7 cellular contexts compared by ENCODE assay signal in genomic region chr2:66433945-66434678, GRCh38. TPM values are rescaled to one million over a fixed set of nuclear protein-coding genes. Genes with fewer than 3 reads are reported as not detected.
DNase-seq lines count a peak whose midpoint lies in the region; ATAC-seq, FAIRE-seq and TF ChIP-seq lines count a peak whose summit lies in the region.

No MANE protein-coding gene starts in this region.

- TF ChIP-seq POLR2A in K562 (conservative IDR thresholded peaks at IDR 0.05) = no peak

- no peak overlapping the region for H3K27ac ChIP-seq in K562 (ENCODE audit: extremely low read depth, low read depth, low read length)

- H3K9ac ChIP-seq in K562 (ENCODE audit: insufficient read depth in 1 of 2, low read depth in 2 of 2, low read length in 2 of 2) (peak overlapping the region; percentile 70 to 91), iPS-15b (ENCODE audit: low read depth, low read length) (peak overlapping the region; percentile 47)

- H3K4me3 ChIP-seq in HFF-Myc (replicated peaks; ENCODE audit: low read depth, low read length) = peak overlapping the region; percentile 83
- peak overlapping the region; percentile 50 for H3K4me3 ChIP-seq in K562
- H3K4me3 ChIP-seq in iPS-15b (ENCODE audit: low read depth, low read length) = peak overlapping the region; percentile 74

- TF ChIP-seq RAD21 in K562 (CRISPR knock-in tag; conservative IDR thresholded peaks at IDR 0.05 in 1 of 2, IDR thresholded peaks at IDR 0.05 in 1 of 2) = no peak

- peak; percentile 70 for ATAC-seq in K562

- POLR2A ChIA-PET in K562 (lab: Yijun Ruan, JAX) = interaction anchor here (0.5 to 1.0 kb wide), 4 partner anchors 18 to 1376 kb away, joined by 3 to 4 read pairs (median 3); no protein-coding TSS in a partner anchor

- no TSS peak for BruUV-seq in K562 (replicated peaks; lab: Mats Ljungman, UMichigan)

- intact Hi-C loops in K562 (cut with micrococcal nuclease) = loop anchor here (2.0 to 10.0 kb wide), 3 partner anchors 63 to 1403 kb away; no protein-coding TSS in a partner anchor

- TF ChIP-seq EP300 in K562 (IDR thresholded peaks at IDR 0.05; ENCODE audit: low read length) = no peak

- no peak for TF ChIP-seq CTCF in HFF-Myc (IDR thresholded peaks at IDR 0.05; ENCODE audit: low read depth, low read length, missing control alignments)
- no peak for TF ChIP-seq CTCF in K562 (IDR thresholded peaks at IDR 0.05 in 2 of 3, conservative IDR thresholded peaks at IDR 0.05 in 1 of 3; ENCODE audit: insufficient read depth in 2 of 3, low read depth in 1 of 3, low read length in 3 of 3)

- DNase-seq in DMS79 treated with DMSO at 0.1 percent for 48 hours (lab: John Stamatoyannopoulos, UW) (peak; percentile 78), HFF-Myc (ENCODE audit: extremely low read depth, low read depth) (no peak), NCI-H226 (peak; percentile 30), K562 (ENCODE audit: extremely low read depth in 1 of 4, low spot score in 3 of 4) (peak; percentile 39 to 52 (median 42)), retina (peak; percentile 83), cerebellar nuclear complex (lab: John Stamatoyannopoulos, UW) (no peak)

- H3K9me1 ChIP-seq in K562 (ENCODE audit: control insufficient read depth, insufficient read depth, low read length) = no peaks in the 10 kb centered on the region

- H3K4me2 ChIP-seq in K562 (ENCODE audit: insufficient read depth, low read length) = peak overlapping the region; percentile 82

- in situ Hi-C loops in K562 (cut with MboI) = no loop called here

- H3K27me3 ChIP-seq in K562 (ENCODE audit: control insufficient read depth in 2 of 2, insufficient read depth in 2 of 2, low read length in 2 of 2) = no peaks in the 10 kb centered on the region
- H3K27me3 ChIP-seq in iPS-15b (ENCODE audit: control insufficient read depth, insufficient read depth, low read length) = peaks cover 96% of the 10 kb centered on the region

- no peak for FAIRE-seq in K562 (lab: Jason Lieb, UNC)

- H3K79me2 ChIP-seq in K562 (ENCODE audit: control insufficient read depth, insufficient read depth, low read length) = peaks cover 16% of the 10 kb centered on the region; the same call in 2 of the 3 replicates

- CTCF ChIA-PET in K562 (lab: Yijun Ruan, JAX; ENCODE audit: low intra/inter-chr PET ratio) = interaction anchor here (0.8 kb wide), 1 partner anchor 144 kb away, joined by 3 read pairs; no protein-coding TSS in a partner anchor

- peak overlapping the region; percentile 96 for H2AFZ ChIP-seq in K562 (ENCODE audit: low read depth, low read length)

- H3K36me3 ChIP-seq in K562 (ENCODE audit: control insufficient read depth, insufficient read depth, low read length) (peaks cover 8% of the 10 kb centered on the region; the same call in 2 of the 3 replicates), iPS-15b (ENCODE audit: control insufficient read depth, insufficient read depth, low read length) (no peaks in the 10 kb centered on the region)

- H3K4me1 ChIP-seq in K562 (replicated peaks in 1 of 2; ENCODE audit: control insufficient read depth in 2 of 2, insufficient read depth in 2 of 2, low read length in 2 of 2) = peaks cover 0 to 28% of the 10 kb centered on the region in 2 experiments; a peak in 3 of 5 replicates
- H3K4me1 ChIP-seq in iPS-15b (ENCODE audit: control insufficient read depth, insufficient read depth, low read length) = peaks cover 19% of the 10 kb centered on the region

- H3K9me3 ChIP-seq in K562 (replicated peaks; ENCODE audit: control insufficient read depth, insufficient read depth, low read depth, low read length) (no peaks in the 10 kb centered on the region), iPS-15b (ENCODE audit: control insufficient read depth, insufficient read depth, low read length) (no peaks in the 10 kb centered on the region)

- under 1% methylated on average over 52 of the region's 61 CpGs for WGBS in K562 (ENCODE audit: insufficient coverage, low coverage, missing lambda C conversion rate)

- H4K20me1 ChIP-seq in K562 (replicated peaks; ENCODE audit: control insufficient read depth, insufficient read depth, low read length) = no peaks in the 10 kb centered on the region

TF ChIP-seq in K562, 482 proteins besides CTCF, POLR2A, EP300 and RAD21:
- peak; percentile 16; the same call in 1 of the 2 replicates for TF ChIP-seq ZFX (CRISPR knock-in tag; IDR thresholded peaks at IDR 0.05)
- peak; percentile 8; the same call in 1 of the 2 replicates for TF ChIP-seq RBFOX2 (IDR thresholded peaks at IDR 0.05; ENCODE audit: low read depth, low read length)
- peak in 1 of 2 experiments; percentile 67 for TF ChIP-seq E2F6 (IDR thresholded peaks at IDR 0.05; ENCODE audit: borderline replicate concordance in 1 of 2, extremely low read depth in 1 of 2, insufficient read depth in 1 of 2, insufficient read length in 1 of 2, low read depth in 1 of 2, low read length in 1 of 2, poor library complexity in 1 of 2, severe bottlenecking in 1 of 2)
- TF ChIP-seq ZNF436 (CRISPR knock-in tag; IDR thresholded peaks at IDR 0.05) = no peak
- TF ChIP-seq ZNF766 (CRISPR knock-in tag; conservative IDR thresholded peaks at IDR 0.05) = peak; percentile 73; the same call in 1 of the 2 replicates
- TF ChIP-seq PHB2 (IDR thresholded peaks at IDR 0.05; ENCODE audit: low read depth) = no peak
- no peak for TF ChIP-seq ZC3H8 (IDR thresholded peaks at IDR 0.05)
- TF ChIP-seq HDAC6 (IDR thresholded peaks at IDR 0.05; ENCODE audit: low read depth, low read length) = peak; percentile 98
- TF ChIP-seq NFYB (IDR thresholded peaks at IDR 0.05; ENCODE audit: extremely low read depth, insufficient read length) = no peak
- TF ChIP-seq RBBP5 (IDR thresholded peaks at IDR 0.05; ENCODE audit: borderline replicate concordance, insufficient read depth, low read length, poor library complexity, severe bottlenecking) = peak; percentile 29
- TF ChIP-seq, protein P1, sequence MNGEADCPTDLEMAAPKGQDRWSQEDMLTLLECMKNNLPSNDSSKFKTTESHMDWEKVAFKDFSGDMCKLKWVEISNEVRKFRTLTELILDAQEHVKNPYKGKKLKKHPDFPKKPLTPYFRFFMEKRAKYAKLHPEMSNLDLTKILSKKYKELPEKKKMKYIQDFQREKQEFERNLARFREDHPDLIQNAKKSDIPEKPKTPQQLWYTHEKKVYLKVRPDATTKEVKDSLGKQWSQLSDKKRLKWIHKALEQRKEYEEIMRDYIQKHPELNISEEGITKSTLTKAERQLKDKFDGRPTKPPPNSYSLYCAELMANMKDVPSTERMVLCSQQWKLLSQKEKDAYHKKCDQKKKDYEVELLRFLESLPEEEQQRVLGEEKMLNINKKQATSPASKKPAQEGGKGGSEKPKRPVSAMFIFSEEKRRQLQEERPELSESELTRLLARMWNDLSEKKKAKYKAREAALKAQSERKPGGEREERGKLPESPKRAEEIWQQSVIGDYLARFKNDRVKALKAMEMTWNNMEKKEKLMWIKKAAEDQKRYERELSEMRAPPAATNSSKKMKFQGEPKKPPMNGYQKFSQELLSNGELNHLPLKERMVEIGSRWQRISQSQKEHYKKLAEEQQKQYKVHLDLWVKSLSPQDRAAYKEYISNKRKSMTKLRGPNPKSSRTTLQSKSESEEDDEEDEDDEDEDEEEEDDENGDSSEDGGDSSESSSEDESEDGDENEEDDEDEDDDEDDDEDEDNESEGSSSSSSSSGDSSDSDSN (IDR thresholded peaks at IDR 0.05; ENCODE audit: borderline replicate concordance in 1 of 2, low read depth in 2 of 2, low read length in 2 of 2) = peak; percentile 24 to 66; a peak in 3 of 4 replicates
- TF ChIP-seq SIN3B (IDR thresholded peaks at IDR 0.05; ENCODE audit: low read depth) = 0 out of 2 replicates have a peak, but pooled peaks have one; percentile 17
- TF ChIP-seq KDM5B (IDR thresholded peaks at IDR 0.05; ENCODE audit: insufficient replicate concordance, low read depth, low read length) = peak; percentile 32
- peak; percentile 35; the same call in 1 of the 2 replicates for TF ChIP-seq POLR2G (IDR thresholded peaks at IDR 0.05; ENCODE audit: low read depth, low read length)
TF ChIP-seq in K562: peak in this region for 10.

RNA-seq across cellular contexts. Expression of gene MEIS1, which starts 0.8 kb away (rescaled TPM):
- total RNA-seq in K562 (2011; cell fraction: chromatin; rRNA removed; ENCODE audit: low replicate concordance) = 13.6 and 52.6 TPM in 2 replicates
- total RNA-seq in K562 (2011; cell fraction: nucleolus; rRNA removed) = 11.7 and 15.3 TPM in 2 replicates
- 23.2 and 31.9 TPM in 2 replicates for total RNA-seq in K562 (2011; cell fraction: nucleoplasm; rRNA removed)
- total RNA-seq in K562 (2014; rRNA removed) (5.6 and 7.1 TPM in 2 replicates), K562 (2014; rRNA removed; fragmentation: Illumina TruSeq; extraction: Trizol) (5.9 and 8.0 TPM in 2 replicates), K562 (2015; rRNA removed; fragmentation: Illumina TruSeq; extraction: Trizol) (7.1 and 7.5 TPM in 2 replicates), K562 (2021) (8.7 and 9.0 TPM in 2 replicates)
- polyA plus RNA-seq in K562 (2011; rRNA removed) (4.7 and 6.7 TPM in 2 replicates), K562 (2014; fragmentation: Illumina TruSeq; extraction: Trizol) (3.5 and 3.9 TPM in 2 replicates), K562 (2014; fragmentation: Nextera tagmentation; extraction: Ambion mirVana) (1 to 10 TPM; 2.3 to 6.7 TPM), K562 (2014; rRNA removed) (4.7 and 8.1 TPM in 2 replicates)
- polyA plus RNA-seq in K562 (2011; cell fraction: cytosol; rRNA removed) = 3.0 and 4.7 TPM in 2 replicates
- polyA plus RNA-seq in K562 (2011; cell fraction: nucleus; rRNA removed) = 13.1 and 17.8 TPM in 2 replicates
- 4.0 and 4.8 TPM in 2 replicates for polyA plus RNA-seq in K562 (2012)
- polyA minus RNA-seq in K562 (2011; rRNA and poly(A)+ RNA removed) = 18.2 and 28.5 TPM in 2 replicates
- 4.7 and 5.2 TPM in 2 replicates for polyA minus RNA-seq in K562 (2011; cell fraction: cytosol; rRNA and poly(A)+ RNA removed)
- 19.8 and 25.3 TPM in 2 replicates for polyA minus RNA-seq in K562 (2011; cell fraction: nucleus; rRNA and poly(A)+ RNA removed)

Comparison
In these comparisons a context has a peak if more than half of its experiments do, and no peak if none do; other contexts are left out.
1. DNase-seq: peak in DMS79 treated with DMSO at 0.1 percent for 48 hours (single experiment), NCI-H226 (single experiment), K562 (4 of 4) and retina (single experiment); none in HFF-Myc (single experiment) and cerebellar nuclear complex (0 of 2).
2. Peak in every context shown above with its lines, with median percentiles within 50 percentile points of each other: H3K4me3 ChIP-seq.